Comparison of ENCODE assay signal across 8 cellular contexts in the genomic region with DNA sequence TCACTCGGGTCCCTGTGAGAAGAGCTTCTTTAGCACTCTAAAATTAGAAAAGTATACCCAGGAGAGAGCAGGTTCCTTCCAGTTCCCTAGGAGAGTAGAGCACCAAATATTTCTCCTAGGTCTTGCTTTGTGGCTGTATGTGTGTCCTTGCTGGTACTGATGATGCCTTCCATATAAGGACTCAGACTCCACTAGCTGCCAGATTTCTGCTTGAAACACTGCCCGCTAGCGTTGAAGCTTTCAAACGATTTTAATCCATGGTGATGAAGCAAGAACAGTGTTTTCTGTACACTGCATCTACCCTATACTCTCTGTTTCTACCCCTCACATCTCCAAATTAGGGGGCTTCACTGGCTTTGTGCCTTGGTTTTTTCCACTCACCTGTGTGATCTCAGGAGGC. TPM values are rescaled to one million over a fixed set of nuclear protein-coding genes. Genes with fewer than 3 reads are reported as not detected.
DNase-seq lines count a peak whose midpoint lies in the region; ATAC-seq and TF ChIP-seq lines count a peak whose summit lies in the region.

No MANE protein-coding gene starts in this region.

- peaks cover 16% of the 10 kb centered on the region for H3K36me3 Mint-ChIP-seq in activated naive CD8-positive, alpha-beta T cell treated with anti-CD3 and anti-CD28 coated beads, Interleukin-2, amount 50 U/mL, for 24 hours (ENCODE audit: low read depth)

- TF ChIP-seq RAD21 in liver (IDR thresholded peaks at IDR 0.05) = peak; percentile 39 to 52

- H3K9me3 Mint-ChIP-seq in activated naive CD8-positive, alpha-beta T cell treated with anti-CD3 and anti-CD28 coated beads, Interleukin-2, amount 50 U/mL, for 24 hours = no peaks in the 10 kb centered on the region

- WGBS in liver = 44% methylated on average over 4 of the region's 4 CpGs

- H3K9me3 ChIP-seq in liver (ENCODE audit: control insufficient read depth in 4 of 4, low read length in 3 of 4) = no peaks in the 10 kb centered on the region

- no peak overlapping the region for H3K4me3 ChIP-seq in liver (ENCODE audit: low read depth in 1 of 3, low read length in 3 of 3)

- ATAC-seq in activated naive CD8-positive, alpha-beta T cell treated with anti-CD3 and anti-CD28 coated beads, Interleukin-2, amount 50 U/mL, for 24 hours = no peak

- DNase-seq in GM20000 (ENCODE audit: low spot score) (peak; percentile 17), NCI-H1436 (lab: John Stamatoyannopoulos, UW) (peak; percentile 71), NCI-H1048 (lab: John Stamatoyannopoulos, UW) (no peak), H4 (ENCODE audit: low spot score) (no peak), SW 1271 (lab: John Stamatoyannopoulos, UW) (no peak)
- no peak for DNase-seq in activated naive CD8-positive, alpha-beta T cell treated with anti-CD3 and anti-CD28 coated beads, Interleukin-2, amount 50 U/mL, for 24 hours

- peak overlapping the region; percentile 25 for H3K27ac Mint-ChIP-seq in activated naive CD8-positive, alpha-beta T cell treated with anti-CD3 and anti-CD28 coated beads, Interleukin-2, amount 50 U/mL, for 24 hours

- H3K27ac ChIP-seq in 22Rv1 = peak overlapping the region; percentile 28; the same call in 1 of the 2 replicates
- no peak overlapping the region for H3K27ac ChIP-seq in liver (ENCODE audit: low read depth in 1 of 2, low read length in 2 of 2)

- H3K9ac ChIP-seq in liver (ENCODE audit: low read depth in 1 of 2, low read length in 2 of 2) = no peak overlapping the region

- H3K4me1 Mint-ChIP-seq in activated naive CD8-positive, alpha-beta T cell treated with anti-CD3 and anti-CD28 coated beads, Interleukin-2, amount 50 U/mL, for 24 hours = peaks cover 39% of the 10 kb centered on the region

- H3K4me1 ChIP-seq in liver (ENCODE audit: control insufficient read depth in 4 of 4, insufficient read depth in 4 of 4, low read length in 3 of 4) = peaks cover 7 to 23% (median 19%) of the 10 kb centered on the region in 4 donors

- H3K4me3 Mint-ChIP-seq in activated naive CD8-positive, alpha-beta T cell treated with anti-CD3 and anti-CD28 coated beads, Interleukin-2, amount 50 U/mL, for 24 hours = no peak overlapping the region

- H3K27me3 Mint-ChIP-seq in activated naive CD8-positive, alpha-beta T cell treated with anti-CD3 and anti-CD28 coated beads, Interleukin-2, amount 50 U/mL, for 24 hours = peaks cover 8% of the 10 kb centered on the region

- TF ChIP-seq CTCF in 22Rv1 (IDR thresholded peaks at IDR 0.05) (peak; percentile 26; the same call in 1 of the 2 replicates), GM20000 (IDR thresholded peaks at IDR 0.05; ENCODE audit: extremely low read depth, missing control alignments) (peak; percentile 31), liver (IDR thresholded peaks at IDR 0.05; ENCODE audit: low read depth, low read length, missing input control) (no peak)

- H3K27me3 ChIP-seq in liver (ENCODE audit: control insufficient read depth in 4 of 4, insufficient read depth in 4 of 4, low read length in 3 of 4) = peaks cover 0 to 4% (median 0%) of the 10 kb centered on the region in 4 donors

- no peaks in the 10 kb centered on the region for H3K36me3 ChIP-seq in liver (ENCODE audit: control insufficient read depth in 4 of 4, insufficient read depth in 3 of 4, low read depth in 1 of 4, low read length in 3 of 4)

TF ChIP-seq in liver, 16 proteins besides CTCF, POLR2A, EP300 and RAD21:
- TF ChIP-seq TAF1 (conservative IDR thresholded peaks at IDR 0.05) (no peak), YY1 (IDR thresholded peaks at IDR 0.05) (no peak), FOXA1 (IDR thresholded peaks at IDR 0.05) (no peak), HNF4G (IDR thresholded peaks at IDR 0.05) (no peak), NR2F2 (IDR thresholded peaks at IDR 0.05) (no peak), EGR1 (IDR thresholded peaks at IDR 0.05; ENCODE audit: low read depth in 2 of 2) (no peak), SP1 (IDR thresholded peaks at IDR 0.05) (no peak), MAX (IDR thresholded peaks at IDR 0.05) (no peak), JUND (IDR thresholded peaks at IDR 0.05) (no peak), GABPA (IDR thresholded peaks at IDR 0.05 in 1 of 2, conservative IDR thresholded peaks at IDR 0.05 in 1 of 2) (no peak), HNF4A (conservative IDR thresholded peaks at IDR 0.05) (no peak), FOXA2 (IDR thresholded peaks at IDR 0.05) (no peak), RXRA (IDR thresholded peaks at IDR 0.05) (no peak), REST (IDR thresholded peaks at IDR 0.05) (no peak)
- TF ChIP-seq, protein P1, sequence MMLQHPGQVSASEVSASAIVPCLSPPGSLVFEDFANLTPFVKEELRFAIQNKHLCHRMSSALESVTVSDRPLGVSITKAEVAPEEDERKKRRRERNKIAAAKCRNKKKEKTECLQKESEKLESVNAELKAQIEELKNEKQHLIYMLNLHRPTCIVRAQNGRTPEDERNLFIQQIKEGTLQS (IDR thresholded peaks at IDR 0.05) = no peak
- TF ChIP-seq, protein P2, sequence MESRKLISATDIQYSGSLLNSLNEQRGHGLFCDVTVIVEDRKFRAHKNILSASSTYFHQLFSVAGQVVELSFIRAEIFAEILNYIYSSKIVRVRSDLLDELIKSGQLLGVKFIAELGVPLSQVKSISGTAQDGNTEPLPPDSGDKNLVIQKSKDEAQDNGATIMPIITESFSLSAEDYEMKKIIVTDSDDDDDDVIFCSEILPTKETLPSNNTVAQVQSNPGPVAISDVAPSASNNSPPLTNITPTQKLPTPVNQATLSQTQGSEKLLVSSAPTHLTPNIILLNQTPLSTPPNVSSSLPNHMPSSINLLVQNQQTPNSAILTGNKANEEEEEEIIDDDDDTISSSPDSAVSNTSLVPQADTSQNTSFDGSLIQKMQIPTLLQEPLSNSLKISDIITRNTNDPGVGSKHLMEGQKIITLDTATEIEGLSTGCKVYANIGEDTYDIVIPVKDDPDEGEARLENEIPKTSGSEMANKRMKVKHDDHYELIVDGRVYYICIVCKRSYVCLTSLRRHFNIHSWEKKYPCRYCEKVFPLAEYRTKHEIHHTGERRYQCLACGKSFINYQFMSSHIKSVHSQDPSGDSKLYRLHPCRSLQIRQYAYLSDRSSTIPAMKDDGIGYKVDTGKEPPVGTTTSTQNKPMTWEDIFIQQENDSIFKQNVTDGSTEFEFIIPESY (IDR thresholded peaks at IDR 0.05) = no peak
TF ChIP-seq in liver: peak in this region for 0.

RNA-seq across cellular contexts. Expression of gene SMC2, which starts 2.4 kb away (rescaled TPM):
- 10 to 100 TPM in 1 of 2 donors, 1 to 10 TPM in 1; 3.8 to 26.3 TPM for total RNA-seq in liver
- 1 to 10 TPM; 2.1 to 4.7 TPM for polyA plus RNA-seq in liver
- 20.5 and 25.6 TPM in 2 replicates for total RNA-seq in H4 (2014; rRNA removed; shearing (Covaris generic))

Comparison
In these comparisons a context has a peak if more than half of its experiments do, and no peak if none do; other contexts are left out.
1. DNase-seq: peak in GM20000 (single experiment) and NCI-H1436 (single experiment); none in activated naive CD8-positive, alpha-beta T cell treated with anti-CD3 and anti-CD28 coated beads, Interleukin-2, amount 50 U/mL, for 24 hours (single experiment), NCI-H1048 (single experiment), H4 (single experiment) and SW 1271 (0 of 2).